Comparison of ENCODE assay signal across 25 cellular contexts in genomic region chr6:139768196-139768595, GRCh38.
"Had no signal": no experiment of that assay in that cellular context is flagged by ENCODE, and none has a peak within 500 bp of the region (broad histone marks: within the 10 kb centered on the region; RNA-seq: fewer than 3 reads in every experiment).

No MANE protein-coding gene starts in this region.

- H3K9me3 ChIP-seq: adrenal gland, ascending aorta, esophagus squamous epithelium, heart left ventricle, sigmoid colon, spleen, upper lobe of right lung had no signal

- H3K36me3 Mint-ChIP-seq: activated naive CD4-positive, alpha-beta T cell treated with anti-CD3 and anti-CD28 coated beads, Interleukin-2, amount 50 U/mL, for 24 hours; memory B cell had no signal

- ATAC-seq: activated CD8-positive, alpha-beta T cell treated with anti-CD3 and anti-CD28 coated beads, Interleukin-2, amount 10 ng/mL, durations not matched to agents 7 days and 5 days; effector memory CD8-positive, alpha-beta T cell; heart left ventricle; left colon; stimulated activated naive CD8-positive, alpha-beta T cell treated with anti-CD3 and anti-CD28 coated beads, Interleukin-15, Interleukin-2, amounts not matched to agents 100 U/mL and 50 U/mL, for 24 hours; upper lobe of right lung had no signal

- H3K4me1 Mint-ChIP-seq: memory B cell had no signal

- H3K27me3 ChIP-seq: adrenal gland, ascending aorta, brain microvascular endothelial cell, dorsolateral prefrontal cortex, esophagus squamous epithelium, heart left ventricle, sigmoid colon, spleen, upper lobe of right lung had no signal

- H3K27me3 Mint-ChIP-seq: activated naive CD4-positive, alpha-beta T cell treated with anti-CD3 and anti-CD28 coated beads, Interleukin-2, amount 50 U/mL, for 24 hours; effector memory CD8-positive, alpha-beta T cell; memory B cell had no signal

- H3K27ac ChIP-seq: adrenal gland, ascending aorta, brain microvascular endothelial cell, dorsolateral prefrontal cortex, esophagus squamous epithelium, heart left ventricle, sigmoid colon, spleen, upper lobe of right lung, WERI-Rb-1 had no signal

- H3K27ac Mint-ChIP-seq: activated CD4-positive, alpha-beta T cell treated with anti-CD3 and anti-CD28 coated beads, Interleukin-2, amount 10 ng/mL, durations not matched to agents 7 days and 5 days; activated CD8-positive, alpha-beta T cell treated with anti-CD3 and anti-CD28 coated beads, Interleukin-2, amount 10 ng/mL, durations not matched to agents 7 days and 5 days; activated naive CD4-positive, alpha-beta T cell treated with anti-CD3 and anti-CD28 coated beads, Interleukin-2, amount 50 U/mL, for 24 hours; effector memory CD8-positive, alpha-beta T cell; memory B cell; nephron progenitor cell had no signal

- H3K4me3 ChIP-seq: adrenal gland, ascending aorta, dorsolateral prefrontal cortex, esophagus squamous epithelium, heart left ventricle, sigmoid colon, spleen, upper lobe of right lung had no signal

- H3K36me3 ChIP-seq: adrenal gland, ascending aorta, brain microvascular endothelial cell, esophagus squamous epithelium, heart left ventricle, sigmoid colon, spleen, upper lobe of right lung, WERI-Rb-1 had no signal

- DNase-seq: activated CD4-positive, alpha-beta T cell treated with anti-CD3 and anti-CD28 coated beads, Interleukin-2, amount 10 ng/mL, durations not matched to agents 7 days and 5 days; activated CD4-positive, CD25-positive, alpha-beta regulatory T cell treated with anti-CD3 and anti-CD28 coated beads, Interleukin-2, amount 50 U/mL, for 72 hours; activated CD8-positive, alpha-beta T cell treated with anti-CD3 and anti-CD28 coated beads, Interleukin-2, amount 10 ng/mL, durations not matched to agents 7 days and 5 days; activated gamma-delta T cell treated with Interleukin-2 at 50 U/mL for 16 hours; adrenal gland; brain microvascular endothelial cell; central memory CD4-positive, alpha-beta T cell; dorsolateral prefrontal cortex; effector memory CD8-positive, alpha-beta T cell; esophagus squamous epithelium; heart left ventricle; left colon; nephron progenitor cell; nucleus accumbens; posterior cingulate gyrus; sigmoid colon; spleen; stimulated activated CD4-positive, alpha-beta T cell treated with anti-CD3 and anti-CD28 coated beads, Interleukin-4, amount 100 ng/mL, for 24 hours; stimulated activated naive CD8-positive, alpha-beta T cell treated with anti-CD3 and anti-CD28 coated beads, Interleukin-15, Interleukin-2, amounts not matched to agents 100 U/mL and 50 U/mL, for 24 hours; T-helper 1 cell; upper lobe of right lung; WERI-Rb-1 had no signal

- H3K4me3 Mint-ChIP-seq: activated CD4-positive, alpha-beta T cell treated with anti-CD3 and anti-CD28 coated beads, Interleukin-2, amount 10 ng/mL, durations not matched to agents 7 days and 5 days; activated CD8-positive, alpha-beta T cell treated with anti-CD3 and anti-CD28 coated beads, Interleukin-2, amount 10 ng/mL, durations not matched to agents 7 days and 5 days; activated naive CD4-positive, alpha-beta T cell treated with anti-CD3 and anti-CD28 coated beads, Interleukin-2, amount 50 U/mL, for 24 hours; effector memory CD8-positive, alpha-beta T cell; memory B cell; nephron progenitor cell had no signal

- H3K9me3 Mint-ChIP-seq: activated CD4-positive, alpha-beta T cell treated with anti-CD3 and anti-CD28 coated beads, Interleukin-2, amount 10 ng/mL, durations not matched to agents 7 days and 5 days; activated naive CD4-positive, alpha-beta T cell treated with anti-CD3 and anti-CD28 coated beads, Interleukin-2, amount 50 U/mL, for 24 hours; effector memory CD8-positive, alpha-beta T cell; memory B cell had no signal
